In the genomic region with DNA sequence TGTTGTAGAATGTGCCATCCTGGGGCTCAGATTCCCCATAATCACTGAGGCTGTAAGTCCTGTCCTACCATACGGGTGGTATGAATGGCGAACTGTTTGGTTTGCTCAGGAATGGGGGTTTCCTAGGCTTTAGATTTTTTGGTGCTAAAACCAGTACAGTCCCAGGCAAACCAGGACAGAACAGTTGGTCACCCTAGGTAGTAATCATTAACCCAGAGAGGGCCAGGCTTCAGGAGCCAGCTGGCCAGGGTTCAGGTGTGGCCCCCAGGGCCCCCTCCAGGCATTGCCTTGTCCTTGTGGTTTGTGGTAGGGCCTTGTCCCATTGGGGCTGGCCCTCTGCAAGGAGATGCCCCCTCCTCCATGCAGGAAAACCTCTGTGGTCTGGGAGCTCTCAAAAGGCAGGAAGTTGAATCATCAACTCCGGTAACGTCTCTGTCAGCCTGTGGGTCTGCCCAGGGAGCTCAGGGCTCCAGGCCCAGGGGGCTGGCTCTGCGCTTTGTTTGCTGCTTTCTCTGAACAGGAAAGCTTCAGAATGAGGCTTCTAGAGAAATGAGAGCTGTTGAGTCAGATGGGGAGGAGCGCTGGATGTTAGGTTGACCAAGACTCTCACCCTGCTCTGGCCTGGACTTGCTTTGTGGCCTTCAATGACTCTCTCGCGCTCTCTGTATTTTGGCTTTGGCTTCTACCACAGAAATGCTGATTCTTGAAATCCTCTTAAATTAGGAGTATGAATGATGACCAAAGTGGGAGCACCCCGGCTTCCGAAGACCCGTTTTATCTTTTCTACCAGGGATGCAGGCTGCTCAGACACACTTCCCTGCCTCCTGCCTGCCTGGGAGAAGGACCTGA, we compare ENCODE assay signal across 1 cellular context.
TF ChIP-seq lines count a peak whose summit lies in the region.

No MANE protein-coding gene starts in this region.

TF ChIP-seq in HepG2, 621 proteins besides CTCF, POLR2A, EP300 and RAD21 (continued from another document and continues in another):
- no peak for TF ChIP-seq FOXA1 (IDR thresholded peaks at IDR 0.05)
- TF ChIP-seq FOXA1 (CRISPR knock-in tag; IDR thresholded peaks at IDR 0.05): 0 out of 2 replicates have a peak, but pooled peaks have one; percentile 10
- no peak for TF ChIP-seq ZFP82 (CRISPR knock-in tag; IDR thresholded peaks at IDR 0.05; ENCODE audit: borderline replicate concordance)
- no peak for TF ChIP-seq CENPX (CRISPR knock-in tag; IDR thresholded peaks at IDR 0.05)
- TF ChIP-seq GPN1 (CRISPR knock-in tag; IDR thresholded peaks at IDR 0.05; ENCODE audit: borderline replicate concordance): no peak
- no peak for TF ChIP-seq RBM22 (optimal IDR thresholded peaks at IDR 0.05; ENCODE audit: low read length)
- no peak for TF ChIP-seq ZC3H4 (CRISPR knock-in tag; IDR thresholded peaks at IDR 0.05; ENCODE audit: borderline replicate concordance)
- TF ChIP-seq ZNF24 (IDR thresholded peaks at IDR 0.05): no peak
- TF ChIP-seq, protein P1, sequence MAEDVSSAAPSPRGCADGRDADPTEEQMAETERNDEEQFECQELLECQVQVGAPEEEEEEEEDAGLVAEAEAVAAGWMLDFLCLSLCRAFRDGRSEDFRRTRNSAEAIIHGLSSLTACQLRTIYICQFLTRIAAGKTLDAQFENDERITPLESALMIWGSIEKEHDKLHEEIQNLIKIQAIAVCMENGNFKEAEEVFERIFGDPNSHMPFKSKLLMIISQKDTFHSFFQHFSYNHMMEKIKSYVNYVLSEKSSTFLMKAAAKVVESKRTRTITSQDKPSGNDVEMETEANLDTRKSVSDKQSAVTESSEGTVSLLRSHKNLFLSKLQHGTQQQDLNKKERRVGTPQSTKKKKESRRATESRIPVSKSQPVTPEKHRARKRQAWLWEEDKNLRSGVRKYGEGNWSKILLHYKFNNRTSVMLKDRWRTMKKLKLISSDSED (CRISPR knock-in tag; IDR thresholded peaks at IDR 0.05): no peak
- TF ChIP-seq, protein P2, sequence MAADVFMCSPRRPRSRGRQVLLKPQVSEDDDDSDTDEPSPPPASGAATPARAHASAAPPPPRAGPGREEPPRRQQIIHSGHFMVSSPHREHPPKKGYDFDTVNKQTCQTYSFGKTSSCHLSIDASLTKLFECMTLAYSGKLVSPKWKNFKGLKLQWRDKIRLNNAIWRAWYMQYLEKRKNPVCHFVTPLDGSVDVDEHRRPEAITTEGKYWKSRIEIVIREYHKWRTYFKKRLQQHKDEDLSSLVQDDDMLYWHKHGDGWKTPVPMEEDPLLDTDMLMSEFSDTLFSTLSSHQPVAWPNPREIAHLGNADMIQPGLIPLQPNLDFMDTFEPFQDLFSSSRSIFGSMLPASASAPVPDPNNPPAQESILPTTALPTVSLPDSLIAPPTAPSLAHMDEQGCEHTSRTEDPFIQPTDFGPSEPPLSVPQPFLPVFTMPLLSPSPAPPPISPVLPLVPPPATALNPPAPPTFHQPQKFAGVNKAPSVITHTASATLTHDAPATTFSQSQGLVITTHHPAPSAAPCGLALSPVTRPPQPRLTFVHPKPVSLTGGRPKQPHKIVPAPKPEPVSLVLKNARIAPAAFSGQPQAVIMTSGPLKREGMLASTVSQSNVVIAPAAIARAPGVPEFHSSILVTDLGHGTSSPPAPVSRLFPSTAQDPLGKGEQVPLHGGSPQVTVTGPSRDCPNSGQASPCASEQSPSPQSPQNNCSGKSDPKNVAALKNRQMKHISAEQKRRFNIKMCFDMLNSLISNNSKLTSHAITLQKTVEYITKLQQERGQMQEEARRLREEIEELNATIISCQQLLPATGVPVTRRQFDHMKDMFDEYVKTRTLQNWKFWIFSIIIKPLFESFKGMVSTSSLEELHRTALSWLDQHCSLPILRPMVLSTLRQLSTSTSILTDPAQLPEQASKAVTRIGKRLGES (CRISPR knock-in tag; IDR thresholded peaks at IDR 0.05; ENCODE audit: borderline replicate concordance): no peak
- TF ChIP-seq, protein P3, sequence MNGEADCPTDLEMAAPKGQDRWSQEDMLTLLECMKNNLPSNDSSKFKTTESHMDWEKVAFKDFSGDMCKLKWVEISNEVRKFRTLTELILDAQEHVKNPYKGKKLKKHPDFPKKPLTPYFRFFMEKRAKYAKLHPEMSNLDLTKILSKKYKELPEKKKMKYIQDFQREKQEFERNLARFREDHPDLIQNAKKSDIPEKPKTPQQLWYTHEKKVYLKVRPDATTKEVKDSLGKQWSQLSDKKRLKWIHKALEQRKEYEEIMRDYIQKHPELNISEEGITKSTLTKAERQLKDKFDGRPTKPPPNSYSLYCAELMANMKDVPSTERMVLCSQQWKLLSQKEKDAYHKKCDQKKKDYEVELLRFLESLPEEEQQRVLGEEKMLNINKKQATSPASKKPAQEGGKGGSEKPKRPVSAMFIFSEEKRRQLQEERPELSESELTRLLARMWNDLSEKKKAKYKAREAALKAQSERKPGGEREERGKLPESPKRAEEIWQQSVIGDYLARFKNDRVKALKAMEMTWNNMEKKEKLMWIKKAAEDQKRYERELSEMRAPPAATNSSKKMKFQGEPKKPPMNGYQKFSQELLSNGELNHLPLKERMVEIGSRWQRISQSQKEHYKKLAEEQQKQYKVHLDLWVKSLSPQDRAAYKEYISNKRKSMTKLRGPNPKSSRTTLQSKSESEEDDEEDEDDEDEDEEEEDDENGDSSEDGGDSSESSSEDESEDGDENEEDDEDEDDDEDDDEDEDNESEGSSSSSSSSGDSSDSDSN (CRISPR knock-in tag; IDR thresholded peaks at IDR 0.05): peak; percentile 80
- TF ChIP-seq CREM (IDR thresholded peaks at IDR 0.05): peak; percentile 65
- no peak for TF ChIP-seq CREM (CRISPR knock-in tag; IDR thresholded peaks at IDR 0.05)
- TF ChIP-seq ZBTB20 (CRISPR knock-in tag; IDR thresholded peaks at IDR 0.05; ENCODE audit: borderline replicate concordance, low read depth): no peak
- TF ChIP-seq, protein P4, sequence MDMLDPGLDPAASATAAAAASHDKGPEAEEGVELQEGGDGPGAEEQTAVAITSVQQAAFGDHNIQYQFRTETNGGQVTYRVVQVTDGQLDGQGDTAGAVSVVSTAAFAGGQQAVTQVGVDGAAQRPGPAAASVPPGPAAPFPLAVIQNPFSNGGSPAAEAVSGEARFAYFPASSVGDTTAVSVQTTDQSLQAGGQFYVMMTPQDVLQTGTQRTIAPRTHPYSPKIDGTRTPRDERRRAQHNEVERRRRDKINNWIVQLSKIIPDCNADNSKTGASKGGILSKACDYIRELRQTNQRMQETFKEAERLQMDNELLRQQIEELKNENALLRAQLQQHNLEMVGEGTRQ (IDR thresholded peaks at IDR 0.05; ENCODE audit: low read depth, low read length): no peak
- TF ChIP-seq, protein P4 (CRISPR knock-in tag; IDR thresholded peaks at IDR 0.05; ENCODE audit: borderline replicate concordance): no peak
- no peak; the same call in 1 of the 2 replicates for TF ChIP-seq HOXA3 (CRISPR knock-in tag; IDR thresholded peaks at IDR 0.05)
- TF ChIP-seq ZBTB7A (CRISPR knock-in tag; IDR thresholded peaks at IDR 0.05): no peak
- peak; percentile 61; the same call in 1 of the 2 replicates for TF ChIP-seq ERF (CRISPR knock-in tag; IDR thresholded peaks at IDR 0.05)
- TF ChIP-seq YEATS4 (CRISPR knock-in tag; IDR thresholded peaks at IDR 0.05; ENCODE audit: borderline replicate concordance): no peak
- TF ChIP-seq ZNF768 (CRISPR knock-in tag; IDR thresholded peaks at IDR 0.05): no peak
- TF ChIP-seq, protein P5, sequence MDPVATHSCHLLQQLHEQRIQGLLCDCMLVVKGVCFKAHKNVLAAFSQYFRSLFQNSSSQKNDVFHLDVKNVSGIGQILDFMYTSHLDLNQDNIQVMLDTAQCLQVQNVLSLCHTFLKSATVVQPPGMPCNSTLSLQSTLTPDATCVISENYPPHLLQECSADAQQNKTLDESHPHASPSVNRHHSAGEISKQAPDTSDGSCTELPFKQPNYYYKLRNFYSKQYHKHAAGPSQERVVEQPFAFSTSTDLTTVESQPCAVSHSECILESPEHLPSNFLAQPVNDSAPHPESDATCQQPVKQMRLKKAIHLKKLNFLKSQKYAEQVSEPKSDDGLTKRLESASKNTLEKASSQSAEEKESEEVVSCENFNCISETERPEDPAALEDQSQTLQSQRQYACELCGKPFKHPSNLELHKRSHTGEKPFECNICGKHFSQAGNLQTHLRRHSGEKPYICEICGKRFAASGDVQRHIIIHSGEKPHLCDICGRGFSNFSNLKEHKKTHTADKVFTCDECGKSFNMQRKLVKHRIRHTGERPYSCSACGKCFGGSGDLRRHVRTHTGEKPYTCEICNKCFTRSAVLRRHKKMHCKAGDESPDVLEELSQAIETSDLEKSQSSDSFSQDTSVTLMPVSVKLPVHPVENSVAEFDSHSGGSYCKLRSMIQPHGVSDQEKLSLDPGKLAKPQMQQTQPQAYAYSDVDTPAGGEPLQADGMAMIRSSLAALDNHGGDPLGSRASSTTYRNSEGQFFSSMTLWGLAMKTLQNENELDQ (CRISPR knock-in tag; IDR thresholded peaks at IDR 0.05; ENCODE audit: borderline replicate concordance): no peak
- peak; percentile 71 for TF ChIP-seq ELF1 (CRISPR knock-in tag; IDR thresholded peaks at IDR 0.05)
- TF ChIP-seq ETV5 (CRISPR knock-in tag; IDR thresholded peaks at IDR 0.05; ENCODE audit: borderline replicate concordance): peak; percentile 86; the same call in 1 of the 2 replicates
- TF ChIP-seq ZNF234 (CRISPR knock-in tag; conservative IDR thresholded peaks at IDR 0.05): no peak
- TF ChIP-seq GTF3A (CRISPR knock-in tag; conservative IDR thresholded peaks at IDR 0.05): no peak
- TF ChIP-seq SRY (CRISPR knock-in tag; IDR thresholded peaks at IDR 0.05): 0 out of 2 replicates have a peak, but pooled peaks have one; percentile 35
- TF ChIP-seq ZSCAN21 (CRISPR knock-in tag; IDR thresholded peaks at IDR 0.05; ENCODE audit: borderline replicate concordance): 0 out of 2 replicates have a peak, but pooled peaks have one; percentile 32
- TF ChIP-seq, protein P6, sequence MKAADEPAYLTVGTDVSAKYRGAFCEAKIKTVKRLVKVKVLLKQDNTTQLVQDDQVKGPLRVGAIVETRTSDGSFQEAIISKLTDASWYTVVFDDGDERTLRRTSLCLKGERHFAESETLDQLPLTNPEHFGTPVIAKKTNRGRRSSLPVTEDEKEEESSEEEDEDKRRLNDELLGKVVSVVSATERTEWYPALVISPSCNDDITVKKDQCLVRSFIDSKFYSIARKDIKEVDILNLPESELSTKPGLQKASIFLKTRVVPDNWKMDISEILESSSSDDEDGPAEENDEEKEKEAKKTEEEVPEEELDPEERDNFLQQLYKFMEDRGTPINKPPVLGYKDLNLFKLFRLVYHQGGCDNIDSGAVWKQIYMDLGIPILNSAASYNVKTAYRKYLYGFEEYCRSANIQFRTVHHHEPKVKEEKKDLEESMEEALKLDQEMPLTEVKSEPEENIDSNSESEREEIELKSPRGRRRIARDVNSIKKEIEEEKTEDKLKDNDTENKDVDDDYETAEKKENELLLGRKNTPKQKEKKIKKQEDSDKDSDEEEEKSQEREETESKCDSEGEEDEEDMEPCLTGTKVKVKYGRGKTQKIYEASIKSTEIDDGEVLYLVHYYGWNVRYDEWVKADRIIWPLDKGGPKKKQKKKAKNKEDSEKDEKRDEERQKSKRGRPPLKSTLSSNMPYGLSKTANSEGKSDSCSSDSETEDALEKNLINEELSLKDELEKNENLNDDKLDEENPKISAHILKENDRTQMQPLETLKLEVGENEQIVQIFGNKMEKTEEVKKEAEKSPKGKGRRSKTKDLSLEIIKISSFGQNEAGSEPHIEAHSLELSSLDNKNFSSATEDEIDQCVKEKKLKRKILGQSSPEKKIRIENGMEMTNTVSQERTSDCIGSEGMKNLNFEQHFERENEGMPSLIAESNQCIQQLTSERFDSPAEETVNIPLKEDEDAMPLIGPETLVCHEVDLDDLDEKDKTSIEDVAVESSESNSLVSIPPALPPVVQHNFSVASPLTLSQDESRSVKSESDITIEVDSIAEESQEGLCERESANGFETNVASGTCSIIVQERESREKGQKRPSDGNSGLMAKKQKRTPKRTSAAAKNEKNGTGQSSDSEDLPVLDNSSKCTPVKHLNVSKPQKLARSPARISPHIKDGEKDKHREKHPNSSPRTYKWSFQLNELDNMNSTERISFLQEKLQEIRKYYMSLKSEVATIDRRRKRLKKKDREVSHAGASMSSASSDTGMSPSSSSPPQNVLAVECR (CRISPR knock-in tag; IDR thresholded peaks at IDR 0.05; ENCODE audit: borderline replicate concordance): peak; percentile 76; the same call in 1 of the 2 replicates
- TF ChIP-seq CCAR2 (optimal IDR thresholded peaks at IDR 0.05; ENCODE audit: low read depth, low read length): no peak
- TF ChIP-seq IKZF4 (CRISPR knock-in tag; IDR thresholded peaks at IDR 0.05; ENCODE audit: borderline replicate concordance, low read depth, not compliant biosample characterization): no peak
- TF ChIP-seq, protein P7, sequence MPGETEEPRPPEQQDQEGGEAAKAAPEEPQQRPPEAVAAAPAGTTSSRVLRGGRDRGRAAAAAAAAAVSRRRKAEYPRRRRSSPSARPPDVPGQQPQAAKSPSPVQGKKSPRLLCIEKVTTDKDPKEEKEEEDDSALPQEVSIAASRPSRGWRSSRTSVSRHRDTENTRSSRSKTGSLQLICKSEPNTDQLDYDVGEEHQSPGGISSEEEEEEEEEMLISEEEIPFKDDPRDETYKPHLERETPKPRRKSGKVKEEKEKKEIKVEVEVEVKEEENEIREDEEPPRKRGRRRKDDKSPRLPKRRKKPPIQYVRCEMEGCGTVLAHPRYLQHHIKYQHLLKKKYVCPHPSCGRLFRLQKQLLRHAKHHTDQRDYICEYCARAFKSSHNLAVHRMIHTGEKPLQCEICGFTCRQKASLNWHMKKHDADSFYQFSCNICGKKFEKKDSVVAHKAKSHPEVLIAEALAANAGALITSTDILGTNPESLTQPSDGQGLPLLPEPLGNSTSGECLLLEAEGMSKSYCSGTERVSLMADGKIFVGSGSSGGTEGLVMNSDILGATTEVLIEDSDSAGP (CRISPR knock-in tag; IDR thresholded peaks at IDR 0.05; ENCODE audit: borderline replicate concordance): peak; percentile 75; the same call in 1 of the 2 replicates
- TF ChIP-seq, protein P8, sequence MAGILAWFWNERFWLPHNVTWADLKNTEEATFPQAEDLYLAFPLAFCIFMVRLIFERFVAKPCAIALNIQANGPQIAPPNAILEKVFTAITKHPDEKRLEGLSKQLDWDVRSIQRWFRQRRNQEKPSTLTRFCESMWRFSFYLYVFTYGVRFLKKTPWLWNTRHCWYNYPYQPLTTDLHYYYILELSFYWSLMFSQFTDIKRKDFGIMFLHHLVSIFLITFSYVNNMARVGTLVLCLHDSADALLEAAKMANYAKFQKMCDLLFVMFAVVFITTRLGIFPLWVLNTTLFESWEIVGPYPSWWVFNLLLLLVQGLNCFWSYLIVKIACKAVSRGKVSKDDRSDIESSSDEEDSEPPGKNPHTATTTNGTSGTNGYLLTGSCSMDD (CRISPR knock-in tag; IDR thresholded peaks at IDR 0.05): no peak
- TF ChIP-seq MIXL1 (CRISPR knock-in tag; IDR thresholded peaks at IDR 0.05): peak; percentile 51; the same call in 1 of the 2 replicates
- no peak for TF ChIP-seq U2AF2 (IDR thresholded peaks at IDR 0.05; ENCODE audit: low read depth, low read length)
- TF ChIP-seq ZNF678 (CRISPR knock-in tag; IDR thresholded peaks at IDR 0.05): no peak
- no peak for TF ChIP-seq SIX1 (CRISPR knock-in tag; IDR thresholded peaks at IDR 0.05; ENCODE audit: borderline replicate concordance)
- no peak for TF ChIP-seq POLR2AphosphoS2 (IDR thresholded peaks at IDR 0.05; ENCODE audit: low read depth, low read length)
- TF ChIP-seq ZNF883 (CRISPR knock-in tag; IDR thresholded peaks at IDR 0.05; ENCODE audit: not compliant biosample characterization): no peak
- no peak for TF ChIP-seq ZNF616 (CRISPR knock-in tag; IDR thresholded peaks at IDR 0.05; ENCODE audit: low read depth)
- TF ChIP-seq MIER3 (CRISPR knock-in tag; IDR thresholded peaks at IDR 0.05; ENCODE audit: borderline replicate concordance): peak; percentile 75
- TF ChIP-seq ZKSCAN5 (CRISPR knock-in tag; IDR thresholded peaks at IDR 0.05): no peak
- TF ChIP-seq MTA3 (CRISPR knock-in tag; IDR thresholded peaks at IDR 0.05): no peak
